18 cellular contexts compared by ENCODE assay signal in the genomic region with DNA sequence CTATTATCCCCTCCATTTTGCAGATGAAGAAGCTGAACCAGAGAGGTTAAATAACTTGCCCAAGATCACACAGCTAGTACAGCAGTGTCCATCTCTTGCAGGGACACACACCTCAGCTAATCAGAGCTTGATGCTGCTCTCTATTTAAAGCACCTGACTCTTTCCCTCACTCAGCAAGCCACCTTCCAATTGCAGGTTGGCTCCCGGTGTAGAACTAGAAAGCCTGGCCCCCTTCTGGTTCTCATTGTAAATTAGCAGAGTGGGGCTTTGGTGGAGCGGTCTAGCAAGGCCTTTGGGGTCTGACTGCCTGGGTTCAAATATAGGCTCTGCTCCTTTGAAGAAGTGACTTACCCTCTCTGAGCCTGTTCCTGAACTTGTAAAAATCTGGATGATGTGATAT.
"Had no signal": no experiment of that assay in that cellular context is flagged by ENCODE, and none has a peak within 500 bp of the region (broad histone marks: within the 10 kb centered on the region; RNA-seq: fewer than 3 reads in every experiment).

No MANE protein-coding gene starts in this region.

- H3K4me3 ChIP-seq: colonic mucosa, hepatocyte, lung, pancreas, smooth muscle cell, thyroid gland had no signal

- H2AFZ ChIP-seq: hepatocyte had no signal

- H3K9me3 ChIP-seq: colonic mucosa, pancreas, thyroid gland had no signal

- ATAC-seq: left colon; left ventricle myocardium superior; naive thymus-derived CD4-positive, alpha-beta T cell; pancreas; right cardiac atrium had no signal

- H3K4me3 Mint-ChIP-seq: type B pancreatic cell had no signal

- H3K4me2 ChIP-seq: hepatocyte, smooth muscle cell had no signal

- H3K36me3 ChIP-seq: colonic mucosa, pancreas, thyroid gland had no signal

- H3K27ac ChIP-seq: colonic mucosa, hepatocyte, pancreas, thyroid gland had no signal

- DNase-seq: colonic mucosa; dermis blood vessel endothelial cell; erythroblast; foreskin melanocyte; left colon; left ventricle myocardium superior; mesenchymal stem cell; naive thymus-derived CD4-positive, alpha-beta T cell; pancreas; stimulated activated CD4-positive, alpha-beta T cell treated with anti-CD3 and anti-CD28 coated beads, Interleukin-2, amount 100 ng/mL, for 48 hours; stimulated activated naive CD4-positive, alpha-beta T cell treated with Interleukin-2 at 50 U/mL for 16 hours; thyroid gland had no signal

- H3K4me1 ChIP-seq: colonic mucosa, pancreas had no signal

- H3K27me3 Mint-ChIP-seq: naive thymus-derived CD4-positive, alpha-beta T cell; progenitor cell of endocrine pancreas; type B pancreatic cell had no signal

- H3K9me3 Mint-ChIP-seq: naive thymus-derived CD4-positive, alpha-beta T cell; type B pancreatic cell had no signal

- H3K36me3 Mint-ChIP-seq: type B pancreatic cell had no signal

- H3K27ac Mint-ChIP-seq: progenitor cell of endocrine pancreas, type B pancreatic cell had no signal

- H3K27me3 ChIP-seq: colonic mucosa, hepatocyte, pancreas, thyroid gland had no signal
